ENCODE assay signal across 9 cellular contexts in the genomic region with DNA sequence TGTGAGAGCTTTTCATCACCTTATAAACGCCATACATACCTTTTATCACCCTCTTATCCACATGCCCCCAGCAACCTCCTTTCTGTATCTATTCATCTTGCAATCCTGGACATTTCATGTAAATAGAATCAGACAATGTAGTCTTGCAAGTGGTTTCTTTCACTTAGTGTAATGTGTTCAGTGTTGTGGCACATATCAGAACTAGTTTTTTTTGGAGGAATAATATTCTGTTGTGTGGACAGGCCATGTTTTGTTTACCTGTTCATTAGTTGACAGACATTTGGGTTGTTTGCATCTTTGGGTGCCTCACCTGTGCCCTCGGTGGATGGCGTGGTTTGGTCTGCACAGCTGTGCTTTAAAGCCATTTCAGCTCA. TPM values are rescaled to one million over a fixed set of nuclear protein-coding genes. Genes with fewer than 3 reads are reported as not detected.
DNase-seq lines count a peak whose midpoint lies in the region; ATAC-seq and TF ChIP-seq lines count a peak whose summit lies in the region.
"Had no signal": no experiment of that assay in that cellular context is flagged by ENCODE, and none has a peak within 500 bp of the region (broad histone marks: within the 10 kb centered on the region; RNA-seq: fewer than 3 reads in every experiment).

No MANE protein-coding gene starts in this region.

- H3K27me3 ChIP-seq in heart left ventricle (no peaks in the 10 kb centered on the region), brain microvascular endothelial cell (replicated peaks) (no peaks in the 10 kb centered on the region), mesendoderm (ENCODE audit: insufficient read depth, low read length, poor library complexity) (no peaks in the 10 kb centered on the region)

- H3K9ac ChIP-seq in mesendoderm (ENCODE audit: low read length): peak overlapping the region; percentile 31

- no peak overlapping the region for H2BK120ac ChIP-seq in mesendoderm (ENCODE audit: low read depth, low read length)

- H2BK5ac ChIP-seq in mesendoderm (ENCODE audit: low read length): no peak overlapping the region

- H3K36me3 ChIP-seq in heart left ventricle: peaks cover 0 to 52% (median 46%) of the 10 kb centered on the region in 9 donors
- peaks cover 47% of the 10 kb centered on the region for H3K36me3 ChIP-seq in brain microvascular endothelial cell (replicated peaks)
- peaks cover 7% of the 10 kb centered on the region for H3K36me3 ChIP-seq in mesendoderm (ENCODE audit: control insufficient read depth, insufficient read depth, low read length)
- H3K36me3 ChIP-seq in urinary bladder (ENCODE audit: insufficient read depth): no peaks in the 10 kb centered on the region

- no peak overlapping the region for H4K8ac ChIP-seq in mesendoderm (ENCODE audit: low read depth, low read length)

- H3K4ac ChIP-seq in mesendoderm (ENCODE audit: low read depth, low read length): no peak overlapping the region

- in situ Hi-C loops in brain microvascular endothelial cell (cut with HindIII; ENCODE audit: low pct_ligation_motif_present, low sequenced_read_pairs): no loop called here

- H3K56ac ChIP-seq in mesendoderm (ENCODE audit: low read length): peak overlapping the region; percentile 75

- WGBS in heart left ventricle, 4 donors: 46 to 59% (median 49%) methylated on average over 3 of the region's 3 CpGs
- WGBS in mesendoderm (ENCODE audit: extremely low coverage, insufficient coverage, low lambda C conversion rate): no CpG with 5 or more reads among the region's 3 CpGs
- 46% methylated on average over 3 of the region's 3 CpGs for WGBS in urinary bladder

- DNase-seq in heart left ventricle (peak in 1 of 5 donors; percentile 15), cardiac septum (ENCODE audit: low spot score) (no peak), brain microvascular endothelial cell (no peak), mesendoderm (no peak), HPDE6-E6E7 (ENCODE audit: extremely low spot score) (no peak), NCI-H748 treated with DMSO at 0.1 percent for 48 hours (lab: John Stamatoyannopoulos, UW) (no peak)

- H2BK15ac ChIP-seq in mesendoderm (replicated peaks; ENCODE audit: low read depth): no peak overlapping the region

- H3K23ac ChIP-seq in mesendoderm (ENCODE audit: low read length): no peak overlapping the region

- intact Hi-C loops in heart left ventricle (cut with DNase I) (loop anchor here in 2 of 10 donors (5.0 to 10.0 kb wide), 2 partner anchors 35 to 197 kb away; a partner anchor contains a TSS), cardiac septum (cut with DNase I) (no loop called here)

- H3K9me3 ChIP-seq in heart left ventricle: no peaks in the 10 kb centered on the region

- H3K27ac ChIP-seq in heart left ventricle: peak overlapping the region; percentile 98 to 100 (median 99)
- peak overlapping the region; percentile 88 for H3K27ac ChIP-seq in brain microvascular endothelial cell
- no peak overlapping the region for H3K27ac ChIP-seq in mesendoderm (ENCODE audit: low read depth, low read length)
- H3K27ac ChIP-seq in urinary bladder (ENCODE audit: low read depth): no peak overlapping the region

- peaks cover 12% of the 10 kb centered on the region for H3K79me2 ChIP-seq in mesendoderm (ENCODE audit: control insufficient read depth, insufficient read depth, low read length)

- no peak for ATAC-seq in heart left ventricle
- no peak for ATAC-seq in HG03457 (IDR thresholded peaks at IDR 0.05; ENCODE audit: unreplicated experiment)

- peaks cover 14% of the 10 kb centered on the region for H3K79me1 ChIP-seq in mesendoderm (ENCODE audit: low read length)

- H3K18ac ChIP-seq in mesendoderm (ENCODE audit: low read length): no peak overlapping the region

- peaks cover 24 to 83% (median 70%) of the 10 kb centered on the region in 12 donors for H3K4me1 ChIP-seq in heart left ventricle
- H3K4me1 ChIP-seq in mesendoderm (ENCODE audit: control insufficient read depth, low read depth, low read length): peaks cover 14% of the 10 kb centered on the region
- no peaks in the 10 kb centered on the region for H3K4me1 ChIP-seq in urinary bladder (ENCODE audit: insufficient read depth)

- H3K4me3 ChIP-seq in heart left ventricle (peak overlapping the region; percentile 67 to 100 (median 99)), brain microvascular endothelial cell (ENCODE audit: low read depth, low read length) (peak overlapping the region; percentile 84), mesendoderm (ENCODE audit: low read length) (no peak overlapping the region), urinary bladder (ENCODE audit: low read depth, low read length) (peak overlapping the region; percentile 87)

- H2AK5ac ChIP-seq in mesendoderm (ENCODE audit: low read length): no peak overlapping the region

- no peak for TF ChIP-seq POLR2A in heart left ventricle (IDR thresholded peaks at IDR 0.05)

- peak overlapping the region; percentile 30 for H3K4me2 ChIP-seq in mesendoderm (ENCODE audit: low read length)

- TF ChIP-seq CTCF in heart left ventricle (IDR thresholded peaks at IDR 0.05) (no peak), brain microvascular endothelial cell (IDR thresholded peaks at IDR 0.05; ENCODE audit: low read depth, low read length, missing control alignments) (no peak)

- no peak overlapping the region for H4K5ac ChIP-seq in mesendoderm (ENCODE audit: low read length)

RNA-seq across cellular contexts. Expression of a gene that starts 1.3 kb away (rescaled TPM):
- total RNA-seq in heart left ventricle (100 to 1,000 TPM; 266 to 747 (median 402) TPM), cardiac septum (372 TPM), urinary bladder (79.3 TPM)
- polyA plus RNA-seq in heart left ventricle (100 to 1,000 TPM; 177 to 266 TPM), urinary bladder (426 TPM)
- polyA plus RNA-seq in mesendoderm (2013, experiment 1 of 2): 52.0 TPM
- 62.0 TPM for polyA plus RNA-seq in mesendoderm (2013, experiment 2 of 2)

RNA-seq across cellular contexts. Expression of a gene that starts 15.4 kb away (rescaled TPM):
- total RNA-seq in heart left ventricle (100 to 1,000 TPM in 6 of 9 donors, 10 to 100 TPM in 3; 84.2 to 209 (median 112) TPM), cardiac septum (160 TPM), urinary bladder (38.9 TPM)
- polyA plus RNA-seq in heart left ventricle (10 to 100 TPM; 49.6 to 89.7 TPM), urinary bladder (64.6 TPM)
- 35.2 TPM for polyA plus RNA-seq in mesendoderm (2013, experiment 1 of 2)
- polyA plus RNA-seq in mesendoderm (2013, experiment 2 of 2): 37.9 TPM

RNA-seq across cellular contexts. Expression of a gene that starts 28.3 kb away (rescaled TPM):
- 10 to 100 TPM in 4 of 9 donors, 1 to 10 TPM in 5; 4.5 to 16.7 (median 9.5) TPM for total RNA-seq in heart left ventricle
- 10 to 100 TPM in 1 of 2 donors, 1 to 10 TPM in 1; 3.3 to 13.8 TPM for polyA plus RNA-seq in heart left ventricle
- total RNA-seq in cardiac septum: 12.8 TPM
- 0.45 TPM for polyA plus RNA-seq in mesendoderm (2013, experiment 1 of 2)
- 0.42 TPM for polyA plus RNA-seq in mesendoderm (2013, experiment 2 of 2)
- total RNA-seq in urinary bladder: 1.8 TPM
- polyA plus RNA-seq in urinary bladder: 12.8 TPM
- total RNA-seq: LHCN-M2 had no signal

RNA-seq across cellular contexts. Expression of a gene that starts 36.6 kb away (rescaled TPM):
- total RNA-seq in heart left ventricle: 10 to 100 TPM in 6 of 9 donors, 1 to 10 TPM in 3; 8.5 to 14.4 (median 12.3) TPM
- polyA plus RNA-seq in heart left ventricle: 10 to 100 TPM; 10.4 to 24.1 TPM
- 15.3 TPM for total RNA-seq in cardiac septum
- 9.5 TPM for polyA plus RNA-seq in mesendoderm (2013, experiment 1 of 2)
- polyA plus RNA-seq in mesendoderm (2013, experiment 2 of 2): 9.3 TPM
- total RNA-seq in urinary bladder: 30.5 TPM
- 41.1 TPM for polyA plus RNA-seq in urinary bladder

Comparison
In these comparisons a context has a peak if more than half of its experiments do, and no peak if none do; other contexts are left out.
1. H3K27ac ChIP-seq: peak in heart left ventricle (12 of 12) and brain microvascular endothelial cell (single experiment); none in mesendoderm (single experiment) and urinary bladder (single experiment).